In genomic region chr9:85741112-85741874, GRCh38 we compare ENCODE assay signal across 8 cellular contexts. TPM values are rescaled to one million over a fixed set of nuclear protein-coding genes. Genes with fewer than 3 reads are reported as not detected.
DNase-seq lines count a peak whose midpoint lies in the region; ATAC-seq and TF ChIP-seq lines count a peak whose summit lies in the region.

No MANE protein-coding gene starts in this region.

- H3K9me3 ChIP-seq in PC-9 (ENCODE audit: insufficient read depth, low read depth): no peaks in the 10 kb centered on the region
- no peaks in the 10 kb centered on the region for H3K9me3 ChIP-seq in uterus

- H3K79me2 ChIP-seq in PC-9 (ENCODE audit: low read depth): peaks cover 5% of the 10 kb centered on the region

- CTCF ChIA-PET in PC-9 (lab: Charles Lee): no interaction called here

- peak overlapping the region; percentile 87 for H3K4me2 ChIP-seq in PC-9

- H3K4me3 ChIP-seq in PC-9 (peak overlapping the region; percentile 92), uterus (peak overlapping the region; percentile 66 to 85)

- POLR2A ChIA-PET in PC-9 (lab: Charles Lee; ENCODE audit: unreplicated experiment): no interaction called here

- H3K27ac ChIP-seq in 22Rv1: peak overlapping the region; percentile 52
- H3K27ac ChIP-seq in PC-9: no peak overlapping the region
- peak overlapping the region; percentile 74 to 78 for H3K27ac ChIP-seq in uterus

- no peaks in the 10 kb centered on the region for H4K20me1 ChIP-seq in PC-9 (ENCODE audit: insufficient read depth)

- H3K4me1 ChIP-seq in PC-9 (replicated peaks; ENCODE audit: insufficient read depth) (peaks cover 31% of the 10 kb centered on the region), uterus (no peaks in the 10 kb centered on the region)

- peaks cover 24% of the 10 kb centered on the region; the same call in 1 of the 2 replicates for H3F3A ChIP-seq in PC-9 (ENCODE audit: insufficient read depth, low read depth)

- H3K9me2 ChIP-seq in PC-9 (ENCODE audit: insufficient read depth): no peaks in the 10 kb centered on the region

- TF ChIP-seq CTCF in 22Rv1 (IDR thresholded peaks at IDR 0.05) (no peak), PC-9 (conservative IDR thresholded peaks at IDR 0.05) (no peak), uterus (IDR thresholded peaks at IDR 0.05) (no peak)

- H3K27me3 ChIP-seq in PC-9 (ENCODE audit: insufficient read depth, low read depth) (peaks cover 23% of the 10 kb centered on the region), uterus (no peaks in the 10 kb centered on the region)

- no peak for TF ChIP-seq POLR2A in uterus (IDR thresholded peaks at IDR 0.05)

- TSS peak; percentile 35 for BruUV-seq in PC-9 (replicated peaks; lab: Mats Ljungman, UMichigan)

- peak; percentile 36 for ATAC-seq in GM18861 (IDR thresholded peaks at IDR 0.05; ENCODE audit: unreplicated experiment)
- ATAC-seq in HG03095 (IDR thresholded peaks at IDR 0.05; ENCODE audit: unreplicated experiment): peak; percentile 38
- peak; percentile 34 for ATAC-seq in Right ventricle myocardium inferior

- DNase-seq in PC-9: peak in 1 of 2 experiments; percentile 22
- peak; percentile 62 for DNase-seq in activated naive CD4-positive, alpha-beta T cell treated with Interleukin-2 at 50 U/mL for 16 hours
- DNase-seq in Right ventricle myocardium inferior (ENCODE audit: missing footprints): peak; percentile 72
- peak in 6 of 10 donors; percentile 25 to 84 (median 28) for DNase-seq in posterior cingulate gyrus
- peak in 1 of 2 donors; percentile 32 for DNase-seq in uterus

- peak overlapping the region; percentile 96 for H2AFZ ChIP-seq in PC-9

- intact Hi-C loops in PC-9 (cut with micrococcal nuclease; ENCODE audit: unreplicated experiment): loop anchor here (5.0 kb wide), 1 partner anchor 196 kb away; no protein-coding TSS in a partner anchor
- intact Hi-C loops in Right ventricle myocardium inferior (cut with DNase I): loop anchor here (10.0 kb wide), 1 partner anchor 204 kb away; the partner anchor contains the start of gene NAA35
- intact Hi-C loops in posterior cingulate gyrus (cut with DNase I): loop anchor here (10.0 kb wide), 1 partner anchor 64 kb away; no protein-coding TSS in a partner anchor
- intact Hi-C loops in uterus (cut with DNase I; ENCODE audit: low total_unique reads): no loop called here

- H3K36me3 ChIP-seq in PC-9 (ENCODE audit: low read depth) (no peaks in the 10 kb centered on the region), uterus (no peaks in the 10 kb centered on the region)

RNA-seq across cellular contexts. Expression of gene AGTPBP1, which starts 0.5 kb away (rescaled TPM):
- total RNA-seq in PC-9 (2021) (15.7 and 19.8 TPM in 2 replicates), Right ventricle myocardium inferior (68.0 TPM), uterus (10 to 100 TPM; 12.9 to 36.6 (median 29.1) TPM)
